1 cellular context compared by ENCODE assay signal in genomic region chr12:121296618-121297476, GRCh38.
TF ChIP-seq lines count a peak whose summit lies in the region.

TSS of gene CAMKK2 (minus strand) at chr12:121296709. CDS start at chr12:121274526, 22,183 bp downstream.

TF ChIP-seq in HEK293, 187 proteins besides CTCF, POLR2A, EP300 and RAD21 (continued from another document):
- TF ChIP-seq KLF17 (tag by site-specific recombination; IDR thresholded peaks at IDR 0.05) = peak; percentile 77
- TF ChIP-seq ZNF169 (tag by site-specific recombination; IDR thresholded peaks at IDR 0.05) = no peak
- TF ChIP-seq ZNF280D (tag by site-specific recombination; IDR thresholded peaks at IDR 0.05) = no peak
- peak; percentile 64 for TF ChIP-seq SP2 (tag by site-specific recombination; IDR thresholded peaks at IDR 0.05)
- TF ChIP-seq ZNF416 (tag by site-specific recombination; IDR thresholded peaks at IDR 0.05) = no peak
- TF ChIP-seq ZNF121 (tag by site-specific recombination; IDR thresholded peaks at IDR 0.05) = no peak
- TF ChIP-seq ZNF16 (tag by site-specific recombination; IDR thresholded peaks at IDR 0.05; ENCODE audit: low read depth) = no peak
- TF ChIP-seq PRDM10 (tag by site-specific recombination; IDR thresholded peaks at IDR 0.05) = peak; percentile 73
- TF ChIP-seq ZNF623 (tag by site-specific recombination; IDR thresholded peaks at IDR 0.05) = no peak
- TF ChIP-seq MYNN (tag by site-specific recombination; IDR thresholded peaks at IDR 0.05; ENCODE audit: borderline replicate concordance) = no peak
- TF ChIP-seq MZF1 (tag by site-specific recombination; IDR thresholded peaks at IDR 0.05; ENCODE audit: borderline replicate concordance) = no peak
- TF ChIP-seq YY1 (tag by site-specific recombination; IDR thresholded peaks at IDR 0.05) = no peak
- no peak for TF ChIP-seq PRDM4 (tag by site-specific recombination; IDR thresholded peaks at IDR 0.05)
- TF ChIP-seq ZNF560 (tag by site-specific recombination; IDR thresholded peaks at IDR 0.05; ENCODE audit: borderline replicate concordance) = no peak
- peak; percentile 95 for TF ChIP-seq ZBTB26 (tag by site-specific recombination; optimal IDR thresholded peaks at IDR 0.05)
- no peak for TF ChIP-seq ZNF626 (tag by site-specific recombination; IDR thresholded peaks at IDR 0.05)
- no peak for TF ChIP-seq SETDB1 (IDR thresholded peaks at IDR 0.05; ENCODE audit: insufficient read length, low read length)
- no peak for TF ChIP-seq ZNF221 (tag by site-specific recombination; IDR thresholded peaks at IDR 0.05; ENCODE audit: borderline replicate concordance)
- TF ChIP-seq ZNF544 (tag by site-specific recombination; IDR thresholded peaks at IDR 0.05) = no peak
- peak; percentile 30; the same call in 1 of the 2 replicates for TF ChIP-seq ZBTB10 (tag by site-specific recombination; IDR thresholded peaks at IDR 0.05)
- TF ChIP-seq OSR2 (tag by site-specific recombination; IDR thresholded peaks at IDR 0.05) = no peak; the same call in 1 of the 2 replicates
- TF ChIP-seq KLF1 (tag by site-specific recombination; IDR thresholded peaks at IDR 0.05) = peak; percentile 19
